ENCODE assay signal across 8 cellular contexts in the genomic region with DNA sequence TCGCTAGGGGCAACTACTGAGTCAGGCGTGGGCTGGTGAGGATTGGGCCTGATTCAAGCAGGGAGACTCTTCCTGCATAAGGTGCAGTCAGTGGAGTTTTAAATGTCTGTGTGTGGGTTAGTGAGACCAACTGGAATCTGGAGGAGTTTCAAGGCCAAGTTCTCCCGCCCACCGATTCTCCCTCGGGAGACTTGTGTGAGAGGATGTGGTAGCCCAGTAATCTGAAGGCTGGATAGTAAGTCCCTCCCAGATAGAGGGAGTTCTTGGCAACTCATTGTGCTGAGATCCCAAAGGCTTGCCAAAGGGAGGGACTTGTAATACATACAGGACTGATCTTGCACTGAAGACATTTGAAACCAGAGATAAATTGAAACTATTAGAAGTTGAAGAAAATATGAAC. TPM values are rescaled to one million over a fixed set of nuclear protein-coding genes. Genes with fewer than 3 reads are reported as not detected.
A peak's percentile ranks its signal among the peaks of the same experiment; 100 is the strongest.
DNase-seq lines count a peak whose midpoint lies in the region; TF ChIP-seq lines count a peak whose summit lies in the region.

No MANE protein-coding gene starts in this region.

- H3K27ac ChIP-seq in GM23248 = peak overlapping the region; percentile 28
- no peak overlapping the region for H3K27ac ChIP-seq in endodermal cell (ENCODE audit: low read depth, low read length)
- no peak overlapping the region for H3K27ac ChIP-seq in effector memory CD4-positive, alpha-beta T cell (ENCODE audit: insufficient read depth, low read length, poor library complexity, severe bottlenecking)

- H3F3A ChIP-seq in GM23248 (ENCODE audit: insufficient read depth) = peaks cover 18% of the 10 kb centered on the region

- peak overlapping the region; percentile 33 for H3K4me2 ChIP-seq in GM23248 (ENCODE audit: unreplicated experiment)

- TF ChIP-seq CTCF in endodermal cell (conservative IDR thresholded peaks at IDR 0.05) = no peak

- H3K9me3 ChIP-seq in GM23248 (ENCODE audit: low read depth) = no peaks in the 10 kb centered on the region
- no peaks in the 10 kb centered on the region for H3K9me3 ChIP-seq in endodermal cell (ENCODE audit: control insufficient read depth, low read length)
- no peaks in the 10 kb centered on the region for H3K9me3 ChIP-seq in effector memory CD4-positive, alpha-beta T cell (ENCODE audit: control insufficient read depth, low read length)

- H3K4me3 ChIP-seq in GM23248 (no peak overlapping the region), endodermal cell (ENCODE audit: low read length) (no peak overlapping the region)
- H3K4me3 ChIP-seq in effector memory CD4-positive, alpha-beta T cell (ENCODE audit: insufficient read depth, low read depth, low read length, poor library complexity, severe bottlenecking) = no peak overlapping the region

- no peaks in the 10 kb centered on the region for H3K4me1 Mint-ChIP-seq in endodermal cell

- WGBS in GM23248 (ENCODE audit: low coverage in 1 of 2, low lambda C conversion rate in 2 of 2, missing lambda C conversion rate in 2 of 2), 2 experiments = 21 to 24% methylated on average over 5 of the region's 5 CpGs
- 89 to 91% methylated on average over 4 to 5 of the region's 5 CpGs for WGBS in endodermal cell (ENCODE audit: insufficient coverage in 1 of 2, insufficient read length in 1 of 2), 2 experiments

- peaks cover 4% of the 10 kb centered on the region for H3K27me3 Mint-ChIP-seq in endodermal cell (ENCODE audit: insufficient read depth)

- no peak overlapping the region for H2AFZ ChIP-seq in GM23248

- no peak overlapping the region for H3K27ac Mint-ChIP-seq in endodermal cell

- H3K36me3 ChIP-seq in GM23248 (ENCODE audit: low read depth) (no peaks in the 10 kb centered on the region), endodermal cell (ENCODE audit: control insufficient read depth, insufficient read depth, low read length) (no peaks in the 10 kb centered on the region)
- H3K36me3 ChIP-seq in effector memory CD4-positive, alpha-beta T cell (ENCODE audit: control insufficient read depth, insufficient read depth, low read length) = no peaks in the 10 kb centered on the region

- H3K9ac ChIP-seq in GM23248 = no peak overlapping the region
- no peak overlapping the region for H3K9ac ChIP-seq in endodermal cell (ENCODE audit: extremely low read depth, low read length, poor library complexity, severe bottlenecking)

- no peaks in the 10 kb centered on the region for H3K9me2 ChIP-seq in GM23248 (ENCODE audit: insufficient read depth)

- no peaks in the 10 kb centered on the region for H4K20me1 ChIP-seq in GM23248 (ENCODE audit: insufficient read depth)

- in situ Hi-C loops in GM23248 (cut with MboI) = no loop called here

- H3K4me3 Mint-ChIP-seq in endodermal cell = no peak overlapping the region

- H3K9me3 Mint-ChIP-seq in endodermal cell = no peaks in the 10 kb centered on the region

- no peaks in the 10 kb centered on the region for H3K27me3 ChIP-seq in GM23248 (replicated peaks; ENCODE audit: insufficient read depth)
- H3K27me3 ChIP-seq in endodermal cell (ENCODE audit: control insufficient read depth, insufficient read depth, low read length, poor library complexity, severe bottlenecking) = no peaks in the 10 kb centered on the region
- H3K27me3 ChIP-seq in effector memory CD4-positive, alpha-beta T cell (replicated peaks; ENCODE audit: control insufficient read depth, insufficient read depth, low read length, poor library complexity, severe bottlenecking) = no peaks in the 10 kb centered on the region

- H3K4me1 ChIP-seq in GM23248 (ENCODE audit: insufficient read depth) (peaks cover 17% of the 10 kb centered on the region), endodermal cell (ENCODE audit: control insufficient read depth, insufficient read depth, low read length) (no peaks in the 10 kb centered on the region)
- no peaks in the 10 kb centered on the region for H3K4me1 ChIP-seq in effector memory CD4-positive, alpha-beta T cell (ENCODE audit: control insufficient read depth, insufficient read depth, low read length, poor library complexity, severe bottlenecking)

- DNase-seq in DMS 273 (lab: John Stamatoyannopoulos, UW; ENCODE audit: unreplicated experiment) (peak; percentile 76), GM23248 (peak; percentile 96), NCI-H446 (lab: John Stamatoyannopoulos, UW) (peak; percentile 44 to 88), iPS-NIHi11 (ENCODE audit: low spot score) (peak; percentile 23), NCI-H1436 treated with DMSO at 0.1 percent for 48 hours (lab: John Stamatoyannopoulos, UW) (no peak), endodermal cell (no peak), cerebellar nuclear complex (lab: John Stamatoyannopoulos, UW) (no peak)
- no peak for DNase-seq in effector memory CD4-positive, alpha-beta T cell

- no peaks in the 10 kb centered on the region for H3K36me3 Mint-ChIP-seq in endodermal cell (ENCODE audit: low read depth)

- no peaks in the 10 kb centered on the region for H3K79me2 ChIP-seq in GM23248 (ENCODE audit: insufficient read depth)

RNA-seq across cellular contexts. Expression of a gene that starts 51.8 kb away (rescaled TPM):
- total RNA-seq in GM23248 (2014; rRNA removed; shearing (Covaris generic)) = 24.3 and 27.7 TPM in 2 replicates
- polyA plus RNA-seq in GM23248 (2016; fragmentation: Nextera tagmentation; extraction: Ambion mirVana) = 17.1 and 17.4 TPM in 2 replicates
- 10 to 100 TPM; 28.5 to 32.0 TPM for total RNA-seq in endodermal cell
- polyA plus RNA-seq in endodermal cell (2013, experiment 1 of 2) = 19.9 TPM
- polyA plus RNA-seq in endodermal cell (2013, experiment 2 of 2) = 18.6 TPM

Comparison
In these comparisons a context has a peak if more than half of its experiments do, and no peak if none do; other contexts are left out.
1. DNase-seq: peak in DMS 273 (single experiment), GM23248 (single experiment), NCI-H446 (2 of 2) and iPS-NIHi11 (single experiment); none in NCI-H1436 treated with DMSO at 0.1 percent for 48 hours (single experiment), endodermal cell (single experiment), cerebellar nuclear complex (0 of 2) and effector memory CD4-positive, alpha-beta T cell (0 of 3).